In genomic region chr3:107560166-107560565, GRCh38 we compare ENCODE assay signal across 34 cellular contexts.
"Had no signal": no experiment of that assay in that cellular context is flagged by ENCODE, and none has a peak within 500 bp of the region (broad histone marks: within the 10 kb centered on the region; RNA-seq: fewer than 3 reads in every experiment).

No MANE protein-coding gene starts in this region.

- H3K36me3 ChIP-seq: brain microvascular endothelial cell, esophagus squamous epithelium, gastroesophageal sphincter, heart right ventricle had no signal

- H3K27me3 ChIP-seq: brain microvascular endothelial cell, esophagus squamous epithelium, gastroesophageal sphincter, heart right ventricle had no signal

- H3K9me3 ChIP-seq: esophagus squamous epithelium, gastroesophageal sphincter, heart right ventricle had no signal

- FAIRE-seq: astrocyte, bronchial epithelial cell, endothelial cell of umbilical vein had no signal

- H3K9me3 Mint-ChIP-seq: activated CD4-positive, alpha-beta memory T cell treated with anti-CD3 and anti-CD28 coated beads for 36 hours; activated CD4-positive, alpha-beta T cell treated with anti-CD3 and anti-CD28 coated beads, Interleukin-2, amount 10 ng/mL, durations not matched to agents 24 days and 14 days; activated naive CD4-positive, alpha-beta T cell treated with anti-CD3 and anti-CD28 coated beads for 36 hours; activated T-helper 2 cell treated with anti-CD3 and anti-CD28 coated beads, Interferon-gamma antibody, Interleukin-2, Interleukin-4, amounts not matched to agents 10 μg/mL and 5 μg/mL and 100 μg/mL, durations not matched to agents 14 hours and 24 hours and 36 hours; central memory CD8-positive, alpha-beta T cell; dendritic cell treated with granulocyte-macrophage colony-stimulating factor and Interleukin-4, amounts not matched to agents 40 ng/mL and 50 ng/mL, for 4 days; effector memory CD8-positive, alpha-beta T cell; T-helper 2 cell treated with Interferon-gamma antibody and Interleukin-4, amounts not matched to agents 5 μg/mL and 100 μg/mL, for 36 hours had no signal

- H3K27ac ChIP-seq: brain microvascular endothelial cell, coronary artery, epithelial cell of prostate, esophagus squamous epithelium, gastroesophageal sphincter, heart right ventricle had no signal

- H3K4me3 Mint-ChIP-seq: activated CD4-positive, alpha-beta memory T cell treated with anti-CD3 and anti-CD28 coated beads for 36 hours; activated CD4-positive, alpha-beta T cell treated with anti-CD3 and anti-CD28 coated beads for 36 hours; activated CD4-positive, alpha-beta T cell treated with anti-CD3 and anti-CD28 coated beads, Interleukin-2, amount 10 ng/mL, durations not matched to agents 24 days and 14 days; activated CD8-positive, alpha-beta memory T cell treated with anti-CD3 and anti-CD28 coated beads, Interleukin-2, amount 10 ng/mL, durations not matched to agents 7 days and 5 days; activated CD8-positive, alpha-beta T cell treated with anti-CD3 and anti-CD28 coated beads, Interleukin-2, amount 10 ng/mL, durations not matched to agents 7 days and 5 days; activated naive CD4-positive, alpha-beta T cell treated with anti-CD3 and anti-CD28 coated beads for 36 hours; activated naive CD8-positive, alpha-beta T cell; central memory CD8-positive, alpha-beta T cell; dendritic cell treated with granulocyte-macrophage colony-stimulating factor and Interleukin-4, amounts not matched to agents 40 ng/mL and 50 ng/mL, for 4 days; effector memory CD8-positive, alpha-beta T cell; T-helper 17 cell; T-helper 2 cell treated with Interferon-gamma antibody and Interleukin-4, amounts not matched to agents 5 μg/mL and 100 μg/mL, for 36 hours had no signal

- H3K27me3 Mint-ChIP-seq: activated CD4-positive, alpha-beta memory T cell treated with anti-CD3 and anti-CD28 coated beads for 36 hours; activated CD4-positive, alpha-beta T cell treated with anti-CD3 and anti-CD28 coated beads for 36 hours; activated CD4-positive, alpha-beta T cell treated with anti-CD3 and anti-CD28 coated beads, Interleukin-2, amount 10 ng/mL, durations not matched to agents 24 days and 14 days; activated CD8-positive, alpha-beta memory T cell treated with anti-CD3 and anti-CD28 coated beads, Interleukin-2, amount 10 ng/mL, durations not matched to agents 7 days and 5 days; activated naive CD8-positive, alpha-beta T cell; central memory CD8-positive, alpha-beta T cell; dendritic cell treated with granulocyte-macrophage colony-stimulating factor and Interleukin-4, amounts not matched to agents 40 ng/mL and 50 ng/mL, for 4 days; effector memory CD8-positive, alpha-beta T cell; T-helper 17 cell had no signal

- H3K4me1 Mint-ChIP-seq: activated CD8-positive, alpha-beta memory T cell treated with anti-CD3 and anti-CD28 coated beads, Interleukin-2, amount 10 ng/mL, durations not matched to agents 7 days and 5 days had no signal

- H3K36me3 Mint-ChIP-seq: activated CD4-positive, alpha-beta memory T cell treated with anti-CD3 and anti-CD28 coated beads for 36 hours; activated CD8-positive, alpha-beta memory T cell treated with anti-CD3 and anti-CD28 coated beads, Interleukin-2, amount 10 ng/mL, durations not matched to agents 7 days and 5 days; activated naive CD8-positive, alpha-beta T cell had no signal

- DNase-seq: activated CD4-positive, alpha-beta memory T cell treated with anti-CD3 and anti-CD28 coated beads for 36 hours; activated CD4-positive, alpha-beta T cell treated with anti-CD3 and anti-CD28 coated beads for 36 hours; activated CD4-positive, alpha-beta T cell treated with anti-CD3 and anti-CD28 coated beads, Interleukin-2, amount 10 ng/mL, durations not matched to agents 24 days and 14 days; activated CD4-positive, CD25-positive, alpha-beta regulatory T cell; activated CD4-positive, CD25-positive, alpha-beta regulatory T cell treated with anti-CD3 and anti-CD28 coated beads, Interleukin-2, amount 50 U/mL, for 72 hours; activated CD8-positive, alpha-beta memory T cell treated with anti-CD3 and anti-CD28 coated beads, Interleukin-2, amount 10 ng/mL, durations not matched to agents 7 days and 5 days; activated CD8-positive, alpha-beta memory T cell treated with anti-CD3 and anti-CD28 coated beads, Interleukin-2, amount 50 U/mL, for 4 hours; activated CD8-positive, alpha-beta T cell treated with anti-CD3 and anti-CD28 coated beads, Interleukin-2, amount 10 ng/mL, durations not matched to agents 7 days and 5 days; activated effector memory CD4-positive, alpha-beta T cell treated with anti-CD3 and anti-CD28 coated beads, Interleukin-2, amount 50 U/mL, for 16 hours; activated naive CD4-positive, alpha-beta T cell treated with anti-CD3 and anti-CD28 coated beads for 36 hours; activated T-cell treated with anti-CD3 and anti-CD28 coated beads, Interleukin-2, amount 50 U/mL, for 1 hour; amniotic stem cell; anterior cingulate cortex; brain microvascular endothelial cell; effector CD4-positive, alpha-beta T cell; effector memory CD8-positive, alpha-beta T cell; esophagus squamous epithelium; foreskin melanocyte; heart right ventricle; SW 1271; T-helper 1 cell; T-helper 17 cell; T1000 had no signal

- H3K27ac Mint-ChIP-seq: activated CD4-positive, alpha-beta memory T cell treated with anti-CD3 and anti-CD28 coated beads for 36 hours; activated CD4-positive, alpha-beta T cell treated with anti-CD3 and anti-CD28 coated beads for 36 hours; activated CD4-positive, alpha-beta T cell treated with anti-CD3 and anti-CD28 coated beads, Interleukin-2, amount 10 ng/mL, durations not matched to agents 24 days and 14 days; activated CD8-positive, alpha-beta memory T cell treated with anti-CD3 and anti-CD28 coated beads, Interleukin-2, amount 10 ng/mL, durations not matched to agents 7 days and 5 days; activated CD8-positive, alpha-beta T cell treated with anti-CD3 and anti-CD28 coated beads, Interleukin-2, amount 10 ng/mL, durations not matched to agents 7 days and 5 days; activated naive CD4-positive, alpha-beta T cell treated with anti-CD3 and anti-CD28 coated beads for 36 hours; activated naive CD8-positive, alpha-beta T cell; activated T-helper 2 cell treated with anti-CD3 and anti-CD28 coated beads, Interferon-gamma antibody, Interleukin-2, Interleukin-4, amounts not matched to agents 10 μg/mL and 5 μg/mL and 100 μg/mL, durations not matched to agents 14 hours and 24 hours and 36 hours; dendritic cell treated with granulocyte-macrophage colony-stimulating factor and Interleukin-4, amounts not matched to agents 40 ng/mL and 50 ng/mL, for 4 days; T-helper 17 cell; T-helper 2 cell treated with Interferon-gamma antibody and Interleukin-4, amounts not matched to agents 5 μg/mL and 100 μg/mL, for 36 hours had no signal

- H3K4me3 ChIP-seq: coronary artery, esophagus squamous epithelium, gastroesophageal sphincter, heart right ventricle had no signal

- ATAC-seq: activated CD4-positive, alpha-beta T cell treated with anti-CD3 and anti-CD28 coated beads for 36 hours; activated CD8-positive, alpha-beta memory T cell treated with anti-CD3 and anti-CD28 coated beads, Interleukin-2, amount 10 ng/mL, durations not matched to agents 7 days and 5 days; activated CD8-positive, alpha-beta T cell treated with anti-CD3 and anti-CD28 coated beads, Interleukin-2, amount 10 ng/mL, durations not matched to agents 7 days and 5 days; effector memory CD8-positive, alpha-beta T cell; gastroesophageal sphincter; heart right ventricle; T-helper 17 cell had no signal
